In the genomic region with DNA sequence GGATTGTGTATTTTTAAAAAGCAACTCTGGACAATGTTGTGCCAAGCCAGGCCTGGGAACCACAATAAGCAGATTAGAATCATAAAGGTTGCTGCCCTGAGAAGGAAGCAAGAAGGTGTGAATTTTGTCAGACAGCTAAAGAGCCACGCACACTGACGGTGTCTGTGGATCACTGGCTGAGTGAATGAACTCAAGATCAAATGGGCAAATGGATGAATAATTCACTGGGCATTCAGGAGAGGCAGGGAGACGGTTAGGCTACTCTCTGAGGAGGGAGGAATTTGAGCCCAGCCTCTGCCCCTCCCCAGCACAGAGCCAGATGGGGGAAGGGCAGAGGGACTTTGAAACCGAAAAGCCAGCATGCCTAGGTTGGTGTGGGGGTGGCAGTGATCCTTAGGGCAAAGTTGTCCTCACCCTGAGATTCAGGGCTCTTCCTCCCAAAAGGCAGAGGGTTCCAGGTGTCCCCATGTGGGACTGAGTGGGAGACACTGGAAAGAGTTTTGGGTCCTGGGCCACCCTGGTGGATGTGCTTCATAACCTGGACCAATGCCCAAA, we compare ENCODE assay signal across 1 cellular context.
TF ChIP-seq lines count a peak whose summit lies in the region.

No MANE protein-coding gene starts in this region.

TF ChIP-seq in H1, 55 proteins besides CTCF, POLR2A, EP300 and RAD21:
- TF ChIP-seq SIRT6 (IDR thresholded peaks at IDR 0.05; ENCODE audit: low read length) (no peak), SP1 (IDR thresholded peaks at IDR 0.05; ENCODE audit: low read depth, low read length) (0 out of 2 replicates have a peak, but pooled peaks have one; percentile 19)
